Comparison of ENCODE assay signal across 8 cellular contexts in the genomic region with DNA sequence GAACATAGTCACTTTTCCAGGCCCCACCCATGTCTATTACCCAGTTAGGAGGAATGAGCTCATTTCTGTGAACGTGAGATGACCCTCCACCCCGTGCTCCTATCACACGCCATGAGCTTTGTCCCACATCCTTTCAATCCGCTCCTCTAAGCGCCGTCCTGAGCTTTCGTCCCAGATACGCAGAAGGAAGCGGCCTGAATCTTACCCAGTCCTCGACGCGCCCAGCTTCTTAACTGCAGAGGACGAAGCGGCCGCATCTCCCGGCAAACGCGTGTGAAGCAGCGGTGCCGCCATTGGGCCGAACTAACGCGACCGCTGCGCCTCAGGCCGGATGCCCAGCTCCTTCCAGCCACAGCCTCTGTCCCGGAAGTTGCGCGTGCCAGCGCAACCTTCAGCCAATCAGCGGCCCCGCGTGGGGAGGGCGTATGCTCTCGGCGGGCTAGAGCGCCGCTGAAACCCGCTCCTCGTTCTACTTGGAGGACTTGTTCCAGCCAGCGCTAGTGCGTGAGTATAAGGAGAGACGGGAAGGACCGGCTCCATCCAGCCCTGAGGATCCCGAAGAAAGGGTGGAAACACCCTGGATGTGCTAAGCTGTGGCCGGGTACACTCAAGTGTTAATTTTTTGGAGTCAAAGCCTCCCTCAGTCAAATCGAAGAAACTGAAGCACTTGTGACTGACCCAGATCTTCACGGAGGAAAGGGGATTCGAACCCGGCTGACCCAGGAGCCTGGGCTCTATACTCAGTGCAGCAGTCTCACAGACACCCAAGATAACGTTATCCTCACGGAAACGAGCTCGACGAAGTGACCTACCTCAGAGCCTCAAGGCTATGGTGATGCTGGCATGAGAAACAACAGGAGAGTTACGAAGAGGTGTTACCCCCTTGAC. TPM values are rescaled to one million over a fixed set of nuclear protein-coding genes. Genes with fewer than 3 reads are reported as not detected.
DNase-seq lines count a peak whose midpoint lies in the region; ATAC-seq and TF ChIP-seq lines count a peak whose summit lies in the region.
"Not testable (repeated sequence)": the region's sequence is repeated elsewhere in the genome, so short reads cannot be mapped to it uniquely, and the experiment has no call there.

A gene with protein sequence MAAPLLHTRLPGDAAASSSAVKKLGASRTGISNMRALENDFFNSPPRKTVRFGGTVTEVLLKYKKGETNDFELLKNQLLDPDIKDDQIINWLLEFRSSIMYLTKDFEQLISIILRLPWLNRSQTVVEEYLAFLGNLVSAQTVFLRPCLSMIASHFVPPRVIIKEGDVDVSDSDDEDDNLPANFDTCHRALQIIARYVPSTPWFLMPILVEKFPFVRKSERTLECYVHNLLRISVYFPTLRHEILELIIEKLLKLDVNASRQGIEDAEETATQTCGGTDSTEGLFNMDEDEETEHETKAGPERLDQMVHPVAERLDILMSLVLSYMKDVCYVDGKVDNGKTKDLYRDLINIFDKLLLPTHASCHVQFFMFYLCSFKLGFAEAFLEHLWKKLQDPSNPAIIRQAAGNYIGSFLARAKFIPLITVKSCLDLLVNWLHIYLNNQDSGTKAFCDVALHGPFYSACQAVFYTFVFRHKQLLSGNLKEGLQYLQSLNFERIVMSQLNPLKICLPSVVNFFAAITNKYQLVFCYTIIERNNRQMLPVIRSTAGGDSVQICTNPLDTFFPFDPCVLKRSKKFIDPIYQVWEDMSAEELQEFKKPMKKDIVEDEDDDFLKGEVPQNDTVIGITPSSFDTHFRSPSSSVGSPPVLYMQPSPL (minus strand): TSS at position 333 of the 888 bp plus-strand sequence. CDS start 39 bp downstream, at position 294.

- H3K4me3 ChIP-seq in LNCaP clone FGC (ENCODE audit: low read depth, low read length) (peak within 1 kb of the TSS; percentile 67), fibroblast of mammary gland (ENCODE audit: control insufficient read depth, low read depth, low read length) (peak within 1 kb of the TSS; percentile 82)

- peaks cover 49% of the 10 kb centered on the region for H3K36me3 Mint-ChIP-seq in activated T-helper 17 cell treated with anti-CD3 and anti-CD28 coated beads, Interleukin-2, amount 50 U/mL, for 72 hours (ENCODE audit: low read depth)
- H3K36me3 Mint-ChIP-seq in natural killer cell = not testable (repeated sequence)

- POLR2A ChIA-PET in RWPE1 (lab: Yijun Ruan, JAX; ENCODE audit: low non-redundant PET) = not testable (repeated sequence)

- CTCF ChIA-PET in RWPE1 (lab: Yijun Ruan, JAX) = interaction anchor here (0.5 kb wide), 1 partner anchor 21 kb away, joined by 3 read pairs; no protein-coding TSS in a partner anchor

- intact Hi-C loops in natural killer cell (cut with micrococcal nuclease) = not testable (repeated sequence)

- H3K27ac ChIP-seq in RWPE1 = peak within 1 kb of the TSS; percentile 70

- not testable (repeated sequence) for H3K4me1 Mint-ChIP-seq in activated T-helper 17 cell treated with anti-CD3 and anti-CD28 coated beads, Interleukin-2, amount 50 U/mL, for 72 hours
- H3K4me1 Mint-ChIP-seq in natural killer cell = peaks cover 25 to 31% of the 10 kb centered on the region in 2 donors

- DNase-seq in EH (ENCODE audit: low read depth) = peak; percentile 93
- DNase-seq in H4 (ENCODE audit: low spot score) = peak; percentile 80
- DNase-seq in LNCaP clone FGC (ENCODE audit: low read depth) = peak; percentile 84
- peak; percentile 85 for DNase-seq in RWPE1 (ENCODE audit: low spot score)
- DNase-seq in fibroblast of mammary gland (ENCODE audit: low read depth) = peak; percentile 90
- peak; percentile 78 for DNase-seq in natural killer cell
- peak; percentile 65 to 78 (median 74) for DNase-seq in stimulated activated naive CD4-positive, alpha-beta T cell (lab: John Stamatoyannopoulos, UW)

- not testable (repeated sequence) for H3K27me3 Mint-ChIP-seq in activated T-helper 17 cell treated with anti-CD3 and anti-CD28 coated beads, Interleukin-2, amount 50 U/mL, for 72 hours; natural killer cell (ENCODE audit: low read depth in 2 of 2)

- peak; percentile 100 for ATAC-seq in activated T-helper 17 cell treated with anti-CD3 and anti-CD28 coated beads, Interleukin-2, amount 50 U/mL, for 72 hours (replicated peaks)
- ATAC-seq in natural killer cell = peak; percentile 99

- H3K4me3 Mint-ChIP-seq in activated T-helper 17 cell treated with anti-CD3 and anti-CD28 coated beads, Interleukin-2, amount 50 U/mL, for 72 hours = peak within 1 kb of the TSS; percentile 93
- peak within 1 kb of the TSS; percentile 97 for H3K4me3 Mint-ChIP-seq in natural killer cell

- not testable (repeated sequence) for TF ChIP-seq CTCF in LNCaP clone FGC (IDR thresholded peaks at IDR 0.05; ENCODE audit: control insufficient read depth, extremely low read depth, insufficient read depth); RWPE1 (conservative IDR thresholded peaks at IDR 0.05; ENCODE audit: low read depth); fibroblast of mammary gland (conservative IDR thresholded peaks at IDR 0.05; ENCODE audit: control insufficient read depth, insufficient read depth, low read depth, low read length); natural killer cell (IDR thresholded peaks at IDR 0.05)

- H3K27ac Mint-ChIP-seq in activated T-helper 17 cell treated with anti-CD3 and anti-CD28 coated beads, Interleukin-2, amount 50 U/mL, for 72 hours = peak within 1 kb of the TSS; percentile 95
- H3K27ac Mint-ChIP-seq in natural killer cell = peak within 1 kb of the TSS; percentile 94 to 98

- H3K9me3 Mint-ChIP-seq in activated T-helper 17 cell treated with anti-CD3 and anti-CD28 coated beads, Interleukin-2, amount 50 U/mL, for 72 hours; natural killer cell: not testable (repeated sequence)

RNA-seq across cellular contexts. Expression of the gene that starts here (rescaled TPM):
- 36.2 and 37.8 TPM in 2 replicates for total RNA-seq in H4 (2014; rRNA removed; shearing (Covaris generic))
- 10 to 100 TPM; 33.8 to 45.7 TPM for total RNA-seq in activated T-helper 17 cell treated with anti-CD3 and anti-CD28 coated beads, Interleukin-2, amount 50 U/mL, for 72 hours
- total RNA-seq in natural killer cell = 10 to 100 TPM; 40.8 to 45.3 (median 43.4) TPM

Comparison
In these comparisons a context has a peak if more than half of its experiments do, and no peak if none do; other contexts are left out.
1. Peak in every context shown above with its lines: DNase-seq, ATAC-seq, H3K4me3 ChIP-seq and H3K27ac ChIP-seq.